8 cellular contexts compared by ENCODE assay signal in genomic region chr17:330993-331701, GRCh38. TPM values are rescaled to one million over a fixed set of nuclear protein-coding genes. Genes with fewer than 3 reads are reported as not detected.
DNase-seq lines count a peak whose midpoint lies in the region; ATAC-seq and TF ChIP-seq lines count a peak whose summit lies in the region.

No MANE protein-coding gene starts in this region.

- no peaks in the 10 kb centered on the region for H3K36me3 Mint-ChIP-seq in dendritic cell treated with granulocyte-macrophage colony-stimulating factor and Interleukin-4, amounts not matched to agents 40 ng/mL and 50 ng/mL, for 4 days (ENCODE audit: low read depth)

- H3K9ac ChIP-seq in mucosa of stomach (ENCODE audit: low read length) = peak overlapping the region; percentile 37

- H3K9me3 ChIP-seq in mucosa of stomach (ENCODE audit: control insufficient read depth, low read length) (no peaks in the 10 kb centered on the region), uterus (no peaks in the 10 kb centered on the region)

- DNase-seq in stimulated activated CD4-positive, alpha-beta T cell treated with anti-CD3 and anti-CD28 coated beads, Interleukin-15, amount 100 ng/mL, for 24 hours = peak; percentile 15
- no peak for DNase-seq in stimulated activated CD4-positive, alpha-beta T cell treated with anti-CD3 and anti-CD28 coated beads, Interleukin-2, amount 100 ng/mL, for 24 hours
- peak; percentile 44 to 62 for DNase-seq in uterus
- DNase-seq in DMS53 treated with DMSO at 0.1 percent for 48 hours (lab: John Stamatoyannopoulos, UW; ENCODE audit: unreplicated experiment) = no peak
- no peak for DNase-seq in ureter (ENCODE audit: low spot score)

- no peak for TF ChIP-seq CTCF in uterus (IDR thresholded peaks at IDR 0.05)

- H3K9me3 Mint-ChIP-seq in dendritic cell treated with granulocyte-macrophage colony-stimulating factor and Interleukin-4, amounts not matched to agents 40 ng/mL and 50 ng/mL, for 4 days = no peaks in the 10 kb centered on the region

- H3K4me1 ChIP-seq in mucosa of stomach (ENCODE audit: control insufficient read depth, insufficient read depth, low read length) (peaks cover 9% of the 10 kb centered on the region), uterus (peaks cover 0 to 3% of the 10 kb centered on the region in 2 donors)

- H3K27me3 ChIP-seq in mucosa of stomach (ENCODE audit: control insufficient read depth, insufficient read depth, low read length) = no peaks in the 10 kb centered on the region
- H3K27me3 ChIP-seq in uterus = no peaks in the 10 kb centered on the region

- H3K4me1 Mint-ChIP-seq in dendritic cell treated with granulocyte-macrophage colony-stimulating factor and Interleukin-4, amounts not matched to agents 40 ng/mL and 50 ng/mL, for 4 days (ENCODE audit: low read depth) = peaks cover 60% of the 10 kb centered on the region

- H3K27ac ChIP-seq in uterus = peak overlapping the region; percentile 75 to 78

- ATAC-seq in HG03108 (IDR thresholded peaks at IDR 0.05; ENCODE audit: unreplicated experiment) = no peak

- intact Hi-C loops in dendritic cell treated with granulocyte-macrophage colony-stimulating factor and Interleukin-4, amounts not matched to agents 40 ng/mL and 50 ng/mL, for 4 days (cut with micrococcal nuclease) = no loop called here
- intact Hi-C loops in uterus (cut with DNase I; ENCODE audit: low total_unique reads) = no loop called here

- peak overlapping the region; percentile 42 for H3K4me3 Mint-ChIP-seq in dendritic cell treated with granulocyte-macrophage colony-stimulating factor and Interleukin-4, amounts not matched to agents 40 ng/mL and 50 ng/mL, for 4 days

- no peaks in the 10 kb centered on the region for H3K36me3 ChIP-seq in mucosa of stomach (ENCODE audit: control insufficient read depth, insufficient read depth, low read length)
- no peaks in the 10 kb centered on the region for H3K36me3 ChIP-seq in uterus

- H3K4me3 ChIP-seq in mucosa of stomach (ENCODE audit: low read length) = no peak overlapping the region
- peak overlapping the region in 1 of 2 donors; percentile 23 for H3K4me3 ChIP-seq in uterus

- TF ChIP-seq POLR2A in uterus (IDR thresholded peaks at IDR 0.05) = no peak

- peak overlapping the region; percentile 72 for H3K27ac Mint-ChIP-seq in dendritic cell treated with granulocyte-macrophage colony-stimulating factor and Interleukin-4, amounts not matched to agents 40 ng/mL and 50 ng/mL, for 4 days

- peaks cover 47% of the 10 kb centered on the region for H3K27me3 Mint-ChIP-seq in dendritic cell treated with granulocyte-macrophage colony-stimulating factor and Interleukin-4, amounts not matched to agents 40 ng/mL and 50 ng/mL, for 4 days

RNA-seq across cellular contexts. Expression of gene RPH3AL, which starts 21.5 kb away (rescaled TPM):
- total RNA-seq in uterus = 10 to 100 TPM in 3 of 4 donors, 1 to 10 TPM in 1; 9.9 to 44.7 (median 21.5) TPM
- total RNA-seq in ureter = 45.6 TPM

Comparison
In these comparisons a context has a peak if more than half of its experiments do, and no peak if none do; other contexts are left out.
1. DNase-seq: peak in stimulated activated CD4-positive, alpha-beta T cell treated with anti-CD3 and anti-CD28 coated beads, Interleukin-15, amount 100 ng/mL, for 24 hours (single experiment) and uterus (2 of 2); none in stimulated activated CD4-positive, alpha-beta T cell treated with anti-CD3 and anti-CD28 coated beads, Interleukin-2, amount 100 ng/mL, for 24 hours (0 of 2), DMS53 treated with DMSO at 0.1 percent for 48 hours (single experiment) and ureter (single experiment).